ENCODE assay signal across 8 cellular contexts in the genomic region with DNA sequence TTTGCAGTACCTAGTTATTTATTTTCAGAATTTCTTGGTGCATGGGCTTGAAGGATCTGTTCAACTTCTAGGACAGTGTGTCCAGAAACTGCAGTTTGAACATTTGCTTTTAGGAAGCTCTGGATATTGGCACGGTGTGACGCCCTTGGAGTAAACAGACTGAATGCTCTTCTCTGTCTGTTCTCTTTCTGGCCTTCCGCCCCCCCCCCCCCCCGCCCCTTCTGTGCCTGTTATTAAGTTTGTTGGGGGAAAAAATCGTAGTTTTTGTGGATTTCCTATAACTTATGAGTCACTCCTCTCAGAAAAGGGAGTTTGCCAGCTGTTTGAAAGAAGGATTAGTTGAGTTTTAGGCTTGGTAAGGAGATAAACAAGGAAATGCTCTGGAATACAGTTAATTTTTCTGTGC. TPM values are rescaled to one million over a fixed set of nuclear protein-coding genes. Genes with fewer than 3 reads are reported as not detected.
A peak's percentile ranks its signal among the peaks of the same experiment; 100 is the strongest.
DNase-seq lines count a peak whose midpoint lies in the region; ATAC-seq and TF ChIP-seq lines count a peak whose summit lies in the region.

No MANE protein-coding gene starts in this region.

- peak overlapping the region; percentile 83 for H3K27ac ChIP-seq in WERI-Rb-1

- H3K36me3 Mint-ChIP-seq in natural killer cell treated with Interleukin-12 subunit alpha and Interleukin-12 subunit beta and Interleukin-15 and Interleukin-18, amount 100 ng/mL, for 72 hours = no peaks in the 10 kb centered on the region

- peak overlapping the region; percentile 92 for H3K4me3 Mint-ChIP-seq in natural killer cell treated with Interleukin-12 subunit alpha and Interleukin-12 subunit beta and Interleukin-15 and Interleukin-18, amount 100 ng/mL, for 72 hours

- H3K9me3 Mint-ChIP-seq in natural killer cell treated with Interleukin-12 subunit alpha and Interleukin-12 subunit beta and Interleukin-15 and Interleukin-18, amount 100 ng/mL, for 72 hours = no peaks in the 10 kb centered on the region

- peak; percentile 85 for DNase-seq in COLO829 (ENCODE audit: low spot score)
- DNase-seq in HCEC 1CT = peak; percentile 84
- no peak for DNase-seq in WERI-Rb-1
- peak; percentile 70 for DNase-seq in fibroblast of pulmonary artery (ENCODE audit: low read depth)
- DNase-seq in natural killer cell treated with Interleukin-12 subunit alpha and Interleukin-12 subunit beta and Interleukin-15 and Interleukin-18, amount 100 ng/mL, for 72 hours (ENCODE audit: low spot score) = no peak
- no peak for DNase-seq in activated CD4-positive, CD25-positive, alpha-beta regulatory T cell (lab: John Stamatoyannopoulos, UW)
- DNase-seq in 8988T = no peak

- TF ChIP-seq CTCF in WERI-Rb-1 (IDR thresholded peaks at IDR 0.05; ENCODE audit: low read depth, low read length) (no peak), fibroblast of pulmonary artery (IDR thresholded peaks at IDR 0.05; ENCODE audit: low read length, missing control alignments) (no peak)

- ATAC-seq in natural killer cell treated with Interleukin-12 subunit alpha and Interleukin-12 subunit beta and Interleukin-15 and Interleukin-18, amount 100 ng/mL, for 72 hours = no peak
- no peak for ATAC-seq in GM19455 (IDR thresholded peaks at IDR 0.05; ENCODE audit: unreplicated experiment)

- H3K4me3 ChIP-seq in WERI-Rb-1 (ENCODE audit: low read depth, low read length) (peak overlapping the region; percentile 76), fibroblast of pulmonary artery (replicated peaks; ENCODE audit: low read depth, low read length) (peak overlapping the region; percentile 82)

- H3K27me3 ChIP-seq in WERI-Rb-1 (ENCODE audit: insufficient read depth, low read depth, severe bottlenecking) = no peaks in the 10 kb centered on the region

- H3K27me3 Mint-ChIP-seq in natural killer cell treated with Interleukin-12 subunit alpha and Interleukin-12 subunit beta and Interleukin-15 and Interleukin-18, amount 100 ng/mL, for 72 hours = peaks cover 0 to 7% of the 10 kb centered on the region in 2 donors

- H3K9me3 ChIP-seq in WERI-Rb-1 (ENCODE audit: severe bottlenecking) = no peaks in the 10 kb centered on the region

- H3K27ac Mint-ChIP-seq in natural killer cell treated with Interleukin-12 subunit alpha and Interleukin-12 subunit beta and Interleukin-15 and Interleukin-18, amount 100 ng/mL, for 72 hours = peak overlapping the region; percentile 57 to 80

- H3K4me1 Mint-ChIP-seq in natural killer cell treated with Interleukin-12 subunit alpha and Interleukin-12 subunit beta and Interleukin-15 and Interleukin-18, amount 100 ng/mL, for 72 hours (ENCODE audit: low read depth in 2 of 2) = peaks cover 4 to 11% of the 10 kb centered on the region in 2 donors

- no peaks in the 10 kb centered on the region; the same call in 1 of the 2 replicates for H3K36me3 ChIP-seq in WERI-Rb-1

RNA-seq across cellular contexts. Expression of gene KCTD3, which starts 1.2 kb away (rescaled TPM):
- 1 to 10 TPM; 5.6 to 6.1 TPM for total RNA-seq in natural killer cell treated with Interleukin-12 subunit alpha and Interleukin-12 subunit beta and Interleukin-15 and Interleukin-18, amount 100 ng/mL, for 72 hours

Comparison
In these comparisons a context has a peak if more than half of its experiments do, and no peak if none do; other contexts are left out.
1. DNase-seq: peak in COLO829 (single experiment), HCEC 1CT (single experiment) and fibroblast of pulmonary artery (single experiment); none in WERI-Rb-1 (single experiment), natural killer cell treated with Interleukin-12 subunit alpha and Interleukin-12 subunit beta and Interleukin-15 and Interleukin-18, amount 100 ng/mL, for 72 hours (single experiment), activated CD4-positive, CD25-positive, alpha-beta regulatory T cell (0 of 4) and 8988T (single experiment).